In the genomic region with DNA sequence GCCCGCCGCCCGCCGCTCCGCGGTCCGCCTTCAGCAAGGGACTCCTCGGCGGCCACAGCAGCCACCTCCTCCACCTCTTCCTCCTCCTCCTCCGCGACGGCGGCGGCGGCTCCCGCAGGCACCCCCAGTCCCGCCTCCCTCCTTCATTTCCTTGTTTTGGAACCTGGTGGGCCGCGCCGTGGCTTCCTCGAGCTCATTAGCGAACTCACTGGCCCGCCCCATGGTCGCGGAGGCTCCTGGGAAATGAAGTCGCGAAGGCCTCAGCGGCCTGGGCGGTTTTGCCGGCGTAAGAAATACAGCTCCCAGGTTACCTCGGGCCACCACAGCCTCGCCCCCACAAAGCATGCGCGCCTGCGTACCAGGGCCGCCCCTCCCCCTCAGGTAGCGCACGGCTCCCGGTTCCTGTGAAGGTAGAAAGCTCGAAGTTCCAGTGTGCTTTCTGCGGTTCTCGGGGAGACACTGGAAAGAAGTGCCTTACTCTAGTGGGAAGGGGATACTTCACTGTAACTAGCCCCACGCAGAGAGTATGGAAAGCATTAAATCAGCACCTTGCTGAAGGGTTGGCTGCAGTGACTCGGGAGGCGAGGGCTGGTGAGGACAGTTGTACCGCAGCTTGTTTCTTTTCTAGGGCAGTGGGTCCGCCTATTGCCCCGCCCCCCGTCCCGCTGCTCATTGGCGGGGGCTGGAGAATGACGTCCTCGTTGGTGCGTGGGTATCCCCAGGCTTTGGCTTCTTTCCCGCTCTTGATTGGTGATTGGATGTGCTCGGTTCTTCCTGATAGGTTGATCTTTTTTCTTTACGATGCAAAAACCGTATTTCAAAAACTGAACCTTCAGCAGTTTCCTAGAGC, we compare ENCODE assay signal across 8 cellular contexts. TPM values are rescaled to one million over a fixed set of nuclear protein-coding genes. Genes with fewer than 3 reads are reported as not detected.
A peak's percentile ranks its signal among the peaks of the same experiment; 100 is the strongest.
DNase-seq lines count a peak whose midpoint lies in the region; ATAC-seq and TF ChIP-seq lines count a peak whose summit lies in the region.

A gene (minus strand): TSS at position 210 of the 850 bp plus-strand sequence. CDS start 333 bp downstream, outside the sequence.

- H3K4me1 Mint-ChIP-seq in activated T-helper 2 cell treated with anti-CD3 and anti-CD28 coated beads, Interferon-gamma antibody, Interleukin-2, Interleukin-4, amounts not matched to agents 10 μg/mL and 5 μg/mL and 100 μg/mL, durations not matched to agents 14 hours and 24 hours and 36 hours (ENCODE audit: low read depth) = peaks cover 46% of the 10 kb centered on the region
- H3K4me1 Mint-ChIP-seq in naive thymus-derived CD8-positive, alpha-beta T cell = peaks cover 15 to 38% (median 26%) of the 10 kb centered on the region in 4 donors

- DNase-seq in Daoy (ENCODE audit: low read depth) (peak; percentile 99), GOT3 (lab: John Stamatoyannopoulos, UW) (peak; percentile 90), LNCaP clone FGC (ENCODE audit: low read depth) (peak; percentile 97), RWPE1 (ENCODE audit: low spot score) (peak; percentile 98), fibroblast of mammary gland (ENCODE audit: low read depth) (peak; percentile 99)
- DNase-seq in activated T-helper 2 cell treated with anti-CD3 and anti-CD28 coated beads, Interferon-gamma antibody, Interleukin-2, Interleukin-4, amounts not matched to agents 10 μg/mL and 5 μg/mL and 100 μg/mL, durations not matched to agents 14 hours and 24 hours and 36 hours (ENCODE audit: low spot score) = peak; percentile 98
- peak; percentile 93 to 99 (median 99) for DNase-seq in naive thymus-derived CD8-positive, alpha-beta T cell
- peak; percentile 97 to 100 (median 98) for DNase-seq in stimulated activated naive CD4-positive, alpha-beta T cell (lab: John Stamatoyannopoulos, UW)

- intact Hi-C loops in activated T-helper 2 cell treated with anti-CD3 and anti-CD28 coated beads, Interferon-gamma antibody, Interleukin-2, Interleukin-4, amounts not matched to agents 10 μg/mL and 5 μg/mL and 100 μg/mL, durations not matched to agents 14 hours and 24 hours and 36 hours (cut with micrococcal nuclease) = loop anchor here (1.0 to 10.0 kb wide), 11 partner anchors 31 to 1227 kb away; a partner anchor contains a TSS

- POLR2A ChIA-PET in RWPE1 (lab: Yijun Ruan, JAX; ENCODE audit: low non-redundant PET) = interaction anchor here (0.5 to 1.4 kb wide), 8 partner anchors 9 to 286 kb away, joined by 3 to 15 read pairs (median 3); a partner anchor contains a TSS
- POLR2A ChIA-PET in naive thymus-derived CD8-positive, alpha-beta T cell (lab: Charles Lee) = interaction anchor here (0.5 to 5.1 kb wide), 25 partner anchors 9 to 1433 kb away, joined by 3 to 346 read pairs (median 4); a partner anchor contains a TSS

- H3K36me3 Mint-ChIP-seq in activated T-helper 2 cell treated with anti-CD3 and anti-CD28 coated beads, Interferon-gamma antibody, Interleukin-2, Interleukin-4, amounts not matched to agents 10 μg/mL and 5 μg/mL and 100 μg/mL, durations not matched to agents 14 hours and 24 hours and 36 hours (ENCODE audit: low read depth) = peaks cover 4% of the 10 kb centered on the region
- no peaks in the 10 kb centered on the region for H3K36me3 Mint-ChIP-seq in naive thymus-derived CD8-positive, alpha-beta T cell

- peak; percentile 81 to 84 for ATAC-seq in naive thymus-derived CD8-positive, alpha-beta T cell

- H3K9me3 Mint-ChIP-seq in activated T-helper 2 cell treated with anti-CD3 and anti-CD28 coated beads, Interferon-gamma antibody, Interleukin-2, Interleukin-4, amounts not matched to agents 10 μg/mL and 5 μg/mL and 100 μg/mL, durations not matched to agents 14 hours and 24 hours and 36 hours = no peaks in the 10 kb centered on the region
- H3K9me3 Mint-ChIP-seq in naive thymus-derived CD8-positive, alpha-beta T cell = no peaks in the 10 kb centered on the region

- peak within 1 kb of the TSS; percentile 100 for H3K27ac Mint-ChIP-seq in activated T-helper 2 cell treated with anti-CD3 and anti-CD28 coated beads, Interferon-gamma antibody, Interleukin-2, Interleukin-4, amounts not matched to agents 10 μg/mL and 5 μg/mL and 100 μg/mL, durations not matched to agents 14 hours and 24 hours and 36 hours
- peak within 1 kb of the TSS; percentile 96 to 100 (median 99) for H3K27ac Mint-ChIP-seq in naive thymus-derived CD8-positive, alpha-beta T cell

- no peak for TF ChIP-seq CTCF in LNCaP clone FGC (IDR thresholded peaks at IDR 0.05; ENCODE audit: control insufficient read depth, extremely low read depth, insufficient read depth)
- TF ChIP-seq CTCF in RWPE1 (conservative IDR thresholded peaks at IDR 0.05; ENCODE audit: low read depth) = no peak
- TF ChIP-seq CTCF in fibroblast of mammary gland (conservative IDR thresholded peaks at IDR 0.05; ENCODE audit: control insufficient read depth, insufficient read depth, low read depth, low read length) = no peak

- H3K4me3 ChIP-seq in LNCaP clone FGC (ENCODE audit: low read depth, low read length) = peak within 1 kb of the TSS; percentile 83
- peak within 1 kb of the TSS; percentile 85 for H3K4me3 ChIP-seq in fibroblast of mammary gland (ENCODE audit: control insufficient read depth, low read depth, low read length)

- peak within 1 kb of the TSS; percentile 95 for H3K27ac ChIP-seq in RWPE1

- CTCF ChIA-PET in RWPE1 (lab: Yijun Ruan, JAX) = interaction anchor here (2.5 kb wide), 1 partner anchor 133 kb away, joined by 5 read pairs; no protein-coding TSS in a partner anchor

- H3K4me3 Mint-ChIP-seq in activated T-helper 2 cell treated with anti-CD3 and anti-CD28 coated beads, Interferon-gamma antibody, Interleukin-2, Interleukin-4, amounts not matched to agents 10 μg/mL and 5 μg/mL and 100 μg/mL, durations not matched to agents 14 hours and 24 hours and 36 hours (ENCODE audit: low read depth) = peak within 1 kb of the TSS; percentile 100
- peak within 1 kb of the TSS; percentile 93 to 100 (median 98) for H3K4me3 Mint-ChIP-seq in naive thymus-derived CD8-positive, alpha-beta T cell

- H3K27me3 Mint-ChIP-seq in activated T-helper 2 cell treated with anti-CD3 and anti-CD28 coated beads, Interferon-gamma antibody, Interleukin-2, Interleukin-4, amounts not matched to agents 10 μg/mL and 5 μg/mL and 100 μg/mL, durations not matched to agents 14 hours and 24 hours and 36 hours (ENCODE audit: low read depth) = no peaks in the 10 kb centered on the region
- peaks cover 0 to 4% (median 0%) of the 10 kb centered on the region in 5 donors for H3K27me3 Mint-ChIP-seq in naive thymus-derived CD8-positive, alpha-beta T cell

RNA-seq across cellular contexts. Expression of the gene that starts here (rescaled TPM):
- total RNA-seq in Daoy (2014; rRNA removed; shearing (Covaris generic)) = 8.2 and 10.2 TPM in 2 replicates
- total RNA-seq in activated T-helper 2 cell treated with anti-CD3 and anti-CD28 coated beads, Interferon-gamma antibody, Interleukin-2, Interleukin-4, amounts not matched to agents 10 μg/mL and 5 μg/mL and 100 μg/mL, durations not matched to agents 14 hours and 24 hours and 36 hours = 19.0 and 22.6 TPM in 2 replicates
- total RNA-seq in naive thymus-derived CD8-positive, alpha-beta T cell = 10 to 100 TPM; 19.0 to 20.0 TPM
- polyA plus RNA-seq in naive thymus-derived CD8-positive, alpha-beta T cell = 1 to 10 TPM; 1.1 to 2.1 (median 1.5) TPM

Comparison
In these comparisons a context has a peak if more than half of its experiments do, and no peak if none do; other contexts are left out.
1. Peak in every context shown above with its lines: DNase-seq, ATAC-seq, H3K4me3 ChIP-seq and H3K27ac ChIP-seq.